In genomic region chr7:130070900-130071622, GRCh38 we compare ENCODE assay signal across 8 cellular contexts. TPM values are rescaled to one million over a fixed set of nuclear protein-coding genes. Genes with fewer than 3 reads are reported as not detected.
DNase-seq lines count a peak whose midpoint lies in the region; ATAC-seq and TF ChIP-seq lines count a peak whose summit lies in the region.

No MANE protein-coding gene starts in this region.

- H3K27ac ChIP-seq in BLaER1, result peak overlapping the region; percentile 72
- peak overlapping the region; percentile 3 for H3K27ac ChIP-seq in OCI-LY7 (ENCODE audit: low read depth, low read length, poor library complexity, severe bottlenecking)
- peak overlapping the region in 55 of 59 donors; percentile 67 to 95 (median 87) for H3K27ac ChIP-seq in dorsolateral prefrontal cortex
- H3K27ac ChIP-seq in mucosa of rectum (ENCODE audit: low read depth in 2 of 2, low read length in 2 of 2), result peak overlapping the region; percentile 59 to 63

- no peaks in the 10 kb centered on the region for H3K27me3 ChIP-seq in BLaER1
- H3K27me3 ChIP-seq in dorsolateral prefrontal cortex, result no peaks in the 10 kb centered on the region
- no peaks in the 10 kb centered on the region for H3K27me3 ChIP-seq in mucosa of rectum (ENCODE audit: control insufficient read depth in 2 of 2, insufficient read depth in 2 of 2, low read length in 2 of 2)

- intact Hi-C loops in OCI-LY7 (cut with micrococcal nuclease; ENCODE audit: unreplicated experiment) (loop anchor here (2.0 to 10.0 kb wide), 5 partner anchors 80 to 761 kb away; partner anchors contain the start of gene CEP41), dorsolateral prefrontal cortex (cut with DNase I) (loop anchor here (5.0 to 10.0 kb wide), 6 partner anchors 134 to 761 kb away; partner anchors contain the start of genes COPG2 (in 2 of the 2), MEST (in 2 of the 2), SSMEM1 (in 1 of the 2) and TMEM209 (in 1 of the 2))

- CTCF ChIA-PET in OCI-LY7 (lab: Charles Lee; ENCODE audit: unreplicated experiment), result interaction anchor here (1.4 kb wide), 1 partner anchor 13 kb away, joined by 3 read pairs; no protein-coding TSS in a partner anchor

- H3K9ac ChIP-seq in BLaER1 (peak overlapping the region; percentile 88), mucosa of rectum (ENCODE audit: low read depth in 1 of 2, low read length in 2 of 2) (peak overlapping the region; percentile 68 to 71)

- H3K4me2 ChIP-seq in BLaER1 (peak overlapping the region; percentile 95), OCI-LY7 (ENCODE audit: low read length) (peak overlapping the region; percentile 98)

- H3K9me2 ChIP-seq in OCI-LY7 (ENCODE audit: insufficient read depth, low read length), result no peaks in the 10 kb centered on the region

- H3K79me2 ChIP-seq in OCI-LY7 (ENCODE audit: insufficient read depth, low read depth, low read length), result peaks cover 33% of the 10 kb centered on the region

- H3K9me3 ChIP-seq in BLaER1 (no peaks in the 10 kb centered on the region), OCI-LY7 (ENCODE audit: low read length) (no peaks in the 10 kb centered on the region), mucosa of rectum (ENCODE audit: control insufficient read depth in 2 of 2, low read length in 2 of 2) (no peaks in the 10 kb centered on the region)

- no TSS peak for BruUV-seq in OCI-LY7 (replicated peaks; lab: Mats Ljungman, UMichigan)

- DNase-seq in OCI-LY7 (ENCODE audit: low spot score), result no peak
- DNase-seq in dorsolateral prefrontal cortex, result no peak
- DNase-seq in COLO829 (ENCODE audit: low spot score), result no peak
- no peak for DNase-seq in GDM1 (lab: John Stamatoyannopoulos, UW)

- POLR2A ChIA-PET in OCI-LY7 (lab: Charles Lee), result interaction anchor here (0.6 to 2.0 kb wide), 6 partner anchors 11 to 134 kb away, joined by 3 to 11 read pairs (median 3); partner anchors contain the start of genes TMEM209 and ZC3HC1

- peak overlapping the region; percentile 95; the same call in 1 of the 2 replicates for H2AFZ ChIP-seq in OCI-LY7 (ENCODE audit: low read length)

- H3K4me3 ChIP-seq in BLaER1 (peak overlapping the region; percentile 91), OCI-LY7 (ENCODE audit: low read depth, low read length, poor library complexity, severe bottlenecking) (peak overlapping the region; percentile 83), dorsolateral prefrontal cortex (peak overlapping the region; percentile 65 to 99 (median 90)), mucosa of rectum (ENCODE audit: low read length in 2 of 2) (peak overlapping the region; percentile 91 to 95)

- H3K36me3 ChIP-seq in BLaER1, result peaks cover 15% of the 10 kb centered on the region
- H3K36me3 ChIP-seq in OCI-LY7 (ENCODE audit: insufficient read depth, low read length), result no peaks in the 10 kb centered on the region
- peaks cover 0 to 3% of the 10 kb centered on the region in 2 donors for H3K36me3 ChIP-seq in mucosa of rectum (ENCODE audit: control insufficient read depth in 2 of 2, insufficient read depth in 2 of 2, low read length in 2 of 2)

- peaks cover 23% of the 10 kb centered on the region for H3K4me1 ChIP-seq in BLaER1
- peaks cover 15% of the 10 kb centered on the region for H3K4me1 ChIP-seq in OCI-LY7 (ENCODE audit: insufficient read depth, low read length, poor library complexity, severe bottlenecking)
- peaks cover 11 to 15% of the 10 kb centered on the region in 2 donors for H3K4me1 ChIP-seq in mucosa of rectum (ENCODE audit: control insufficient read depth in 2 of 2, insufficient read depth in 2 of 2, low read length in 2 of 2)

- ATAC-seq in GM21529 (IDR thresholded peaks at IDR 0.05; ENCODE audit: unreplicated experiment) (peak; percentile 14), GM18873 (IDR thresholded peaks at IDR 0.05; ENCODE audit: low FRiP score, unreplicated experiment) (no peak)

- no peak for TF ChIP-seq CTCF in OCI-LY7 (conservative IDR thresholded peaks at IDR 0.05; ENCODE audit: low read length)
- no peak for TF ChIP-seq CTCF in dorsolateral prefrontal cortex (IDR thresholded peaks at IDR 0.05 in 54 of 56, conservative IDR thresholded peaks at IDR 0.05 in 2 of 56; ENCODE audit: low read depth in 1 of 56, partially characterized antibody in 56 of 56)

- H4K20me1 ChIP-seq in BLaER1 (peaks cover 53% of the 10 kb centered on the region), OCI-LY7 (ENCODE audit: insufficient read depth, low read length) (0 out of 2 replicates have a peak, but pooled peaks cover 9% of the 10 kb centered on the region)

RNA-seq across cellular contexts. Expression of gene KLHDC10, which starts 0.7 kb away (rescaled TPM):
- 15.9 and 24.1 TPM in 2 replicates for total RNA-seq in OCI-LY7 (2014; rRNA removed; shearing (Covaris generic))
- 16.7 and 21.2 TPM in 2 replicates for total RNA-seq in OCI-LY7 (2022)
- 10 to 100 TPM; 32.2 to 63.0 (median 45.7) TPM for total RNA-seq in dorsolateral prefrontal cortex

RNA-seq across cellular contexts. Expression of gene ZC3HC1, which starts 19.9 kb away (rescaled TPM):
- 20.3 and 27.5 TPM in 2 replicates for total RNA-seq in OCI-LY7 (2014; rRNA removed; shearing (Covaris generic))
- total RNA-seq in OCI-LY7 (2022) (24.2 and 32.5 TPM in 2 replicates), dorsolateral prefrontal cortex (10 to 100 TPM; 10.8 to 23.0 (median 15.9) TPM)

Comparison
In these comparisons a context has a peak if more than half of its experiments do, and no peak if none do; other contexts are left out.
1. H3K27ac ChIP-seq: peak in every context shown above with its lines; median percentile 87 in dorsolateral prefrontal cortex; 72 in BLaER1; 61 in mucosa of rectum; 3 in OCI-LY7.